Comparison of ENCODE assay signal across 17 cellular contexts in the genomic region with DNA sequence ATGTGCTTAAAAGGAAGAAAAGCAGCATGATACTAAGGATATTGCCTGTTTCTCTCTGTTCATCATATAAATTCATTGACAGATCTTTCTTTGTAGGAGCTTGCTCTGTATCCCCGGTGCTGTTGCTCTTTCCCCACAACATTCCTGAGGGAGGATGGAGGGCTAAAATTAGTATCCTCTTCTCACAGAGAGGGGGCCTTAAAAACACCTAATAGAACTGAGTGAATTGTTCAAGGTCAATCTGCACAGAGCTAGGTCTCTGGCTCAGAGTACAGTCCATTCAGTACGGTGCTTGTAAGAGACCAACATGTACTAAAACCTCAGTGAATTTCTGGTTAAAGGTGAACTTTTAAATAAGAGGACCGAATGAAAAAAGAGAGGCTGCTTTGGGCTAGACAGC.
"Had no signal": no experiment of that assay in that cellular context is flagged by ENCODE, and none has a peak within 500 bp of the region (broad histone marks: within the 10 kb centered on the region; RNA-seq: fewer than 3 reads in every experiment).

No MANE protein-coding gene starts in this region.

- H3K9me3 ChIP-seq: ascending aorta, mucosa of descending colon, sigmoid colon, stomach, tibial nerve, vagina had no signal

- H3K9me3 Mint-ChIP-seq: activated naive CD8-positive, alpha-beta T cell treated with anti-CD3 and anti-CD28 coated beads, Interleukin-2, amount 10 ng/mL, durations not matched to agents 7 days and 5 days; activated T-helper 1 cell treated with anti-CD3 and anti-CD28 coated beads, Interleukin-12 subunit alpha, Interleukin-12 subunit beta, Interleukin-2, Interleukin-4 antibody, amounts not matched to agents 30 ng/mL and 10 ng/mL and 1 ng/mL, durations not matched to agents 14 hours and 24 hours and 36 hours; endodermal cell had no signal

- ATAC-seq: activated CD4-positive, CD25-positive, alpha-beta regulatory T cell treated with anti-CD3 and anti-CD28 coated beads, Interleukin-2, amount 50 U/mL, for 24 hours; mucosa of descending colon had no signal

- H3K27me3 ChIP-seq: ascending aorta, sigmoid colon, stomach, tibial nerve, vagina had no signal

- H3K4me1 Mint-ChIP-seq: activated naive CD8-positive, alpha-beta T cell treated with anti-CD3 and anti-CD28 coated beads, Interleukin-2, amount 10 ng/mL, durations not matched to agents 7 days and 5 days; endodermal cell had no signal

- H3K27ac Mint-ChIP-seq: activated naive CD8-positive, alpha-beta T cell treated with anti-CD3 and anti-CD28 coated beads, Interleukin-2, amount 10 ng/mL, durations not matched to agents 7 days and 5 days; activated T-helper 1 cell treated with anti-CD3 and anti-CD28 coated beads, Interleukin-12 subunit alpha, Interleukin-12 subunit beta, Interleukin-2, Interleukin-4 antibody, amounts not matched to agents 30 ng/mL and 10 ng/mL and 1 ng/mL, durations not matched to agents 14 hours and 24 hours and 36 hours; endodermal cell; nephron had no signal

- H3K36me3 Mint-ChIP-seq: activated naive CD8-positive, alpha-beta T cell treated with anti-CD3 and anti-CD28 coated beads, Interleukin-2, amount 10 ng/mL, durations not matched to agents 7 days and 5 days had no signal

- H3K4me3 Mint-ChIP-seq: activated naive CD8-positive, alpha-beta T cell treated with anti-CD3 and anti-CD28 coated beads, Interleukin-2, amount 10 ng/mL, durations not matched to agents 7 days and 5 days; activated T-helper 1 cell treated with anti-CD3 and anti-CD28 coated beads, Interleukin-12 subunit alpha, Interleukin-12 subunit beta, Interleukin-2, Interleukin-4 antibody, amounts not matched to agents 30 ng/mL and 10 ng/mL and 1 ng/mL, durations not matched to agents 14 hours and 24 hours and 36 hours; endodermal cell; nephron had no signal

- H3K4me3 ChIP-seq: mucosa of descending colon, sigmoid colon, stomach, tibial nerve, vagina had no signal

- DNase-seq: activated CD4-positive, alpha-beta T cell treated with anti-CD3 and anti-CD28 coated beads, Interleukin-2, amount 50 U/mL, for 1 hour; activated naive CD8-positive, alpha-beta T cell treated with anti-CD3 and anti-CD28 coated beads, Interleukin-2, amount 10 ng/mL, durations not matched to agents 7 days and 5 days; central memory CD4-positive, alpha-beta T cell; dermis blood vessel endothelial cell; mucosa of descending colon; sigmoid colon; stimulated activated CD4-positive, alpha-beta T cell treated with anti-CD3 and anti-CD28 coated beads, Interleukin-1b, Interleukin-23, amount 100 ng/mL, for 48 hours; stomach; T-helper 1 cell; T1000 had no signal

- H3K27ac ChIP-seq: sigmoid colon, stomach, tibial nerve, vagina had no signal

- H3K4me1 ChIP-seq: vagina had no signal

- H3K36me3 ChIP-seq: ascending aorta, sigmoid colon, stomach, tibial nerve, vagina had no signal
